In the genomic region with DNA sequence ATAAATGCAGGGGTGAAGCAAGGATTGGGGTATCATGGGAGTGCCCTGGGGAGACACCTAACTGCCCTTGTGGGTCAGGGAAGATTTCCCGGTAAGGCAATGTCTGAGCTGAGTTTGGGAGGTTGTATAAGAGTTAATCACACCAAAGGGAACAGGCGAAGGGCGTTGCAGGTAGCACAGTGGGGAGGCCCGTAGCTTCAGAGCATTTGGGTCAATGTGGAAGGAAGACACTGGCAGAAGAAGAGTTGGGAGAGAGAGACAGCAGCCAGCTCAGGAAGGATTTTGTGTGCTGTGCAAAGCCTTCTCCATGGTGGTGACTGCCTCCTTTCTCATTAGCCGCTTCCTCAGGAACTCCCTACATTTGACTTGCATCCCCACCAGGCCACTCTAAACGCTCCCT, we compare ENCODE assay signal across 20 cellular contexts.
DNase-seq lines count a peak whose midpoint lies in the region; ATAC-seq lines count a peak whose summit lies in the region.
"Had no signal": no experiment of that assay in that cellular context is flagged by ENCODE, and none has a peak within 500 bp of the region (broad histone marks: within the 10 kb centered on the region; RNA-seq: fewer than 3 reads in every experiment).

No MANE protein-coding gene starts in this region.

- peak; percentile 7 for DNase-seq in activated CD8-positive, alpha-beta memory T cell treated with anti-CD3 and anti-CD28 coated beads, Interleukin-2, amount 50 U/mL, for 48 hours
- DNase-seq in activated CD8-positive, alpha-beta memory T cell treated with anti-CD3 and anti-CD28 coated beads for 24 hours, result no peak
- peak; percentile 11 for DNase-seq in ecto neural progenitor cell (ENCODE audit: low spot score)
- DNase-seq in mesenteric fat pad (ENCODE audit: low spot score), result peak; percentile 57
- peak; percentile 20 for DNase-seq in ureter (ENCODE audit: low spot score)
- no peak for DNase-seq in activated naive CD4-positive, alpha-beta T cell treated with Interleukin-2 at 50 U/mL for 16 hours
- DNase-seq: ACHN; AML-193; BE2C; CD4-positive, alpha-beta T cell; CD8-positive, alpha-beta memory T cell; DMS 273 treated with DMSO at 0.1 percent for 48 hours; DMS79; EL; GF-D8; HFFc6 had no signal

- ATAC-seq in GM19324 (IDR thresholded peaks at IDR 0.05; ENCODE audit: low FRiP score, unreplicated experiment) (no peak), GM18502 (IDR thresholded peaks at IDR 0.05; ENCODE audit: poor library complexity, unreplicated experiment) (no peak)
- ATAC-seq: A549, GM23338 had no signal

Comparison
In these comparisons a context has a peak if more than half of its experiments do, and no peak if none do; other contexts are left out.
1. DNase-seq: peak in activated CD8-positive, alpha-beta memory T cell treated with anti-CD3 and anti-CD28 coated beads, Interleukin-2, amount 50 U/mL, for 48 hours (single experiment), ecto neural progenitor cell (single experiment), mesenteric fat pad (single experiment) and ureter (single experiment); none in activated CD8-positive, alpha-beta memory T cell treated with anti-CD3 and anti-CD28 coated beads for 24 hours (single experiment) and activated naive CD4-positive, alpha-beta T cell treated with Interleukin-2 at 50 U/mL for 16 hours (single experiment).